Comparison of ENCODE assay signal across 24 cellular contexts in the genomic region with DNA sequence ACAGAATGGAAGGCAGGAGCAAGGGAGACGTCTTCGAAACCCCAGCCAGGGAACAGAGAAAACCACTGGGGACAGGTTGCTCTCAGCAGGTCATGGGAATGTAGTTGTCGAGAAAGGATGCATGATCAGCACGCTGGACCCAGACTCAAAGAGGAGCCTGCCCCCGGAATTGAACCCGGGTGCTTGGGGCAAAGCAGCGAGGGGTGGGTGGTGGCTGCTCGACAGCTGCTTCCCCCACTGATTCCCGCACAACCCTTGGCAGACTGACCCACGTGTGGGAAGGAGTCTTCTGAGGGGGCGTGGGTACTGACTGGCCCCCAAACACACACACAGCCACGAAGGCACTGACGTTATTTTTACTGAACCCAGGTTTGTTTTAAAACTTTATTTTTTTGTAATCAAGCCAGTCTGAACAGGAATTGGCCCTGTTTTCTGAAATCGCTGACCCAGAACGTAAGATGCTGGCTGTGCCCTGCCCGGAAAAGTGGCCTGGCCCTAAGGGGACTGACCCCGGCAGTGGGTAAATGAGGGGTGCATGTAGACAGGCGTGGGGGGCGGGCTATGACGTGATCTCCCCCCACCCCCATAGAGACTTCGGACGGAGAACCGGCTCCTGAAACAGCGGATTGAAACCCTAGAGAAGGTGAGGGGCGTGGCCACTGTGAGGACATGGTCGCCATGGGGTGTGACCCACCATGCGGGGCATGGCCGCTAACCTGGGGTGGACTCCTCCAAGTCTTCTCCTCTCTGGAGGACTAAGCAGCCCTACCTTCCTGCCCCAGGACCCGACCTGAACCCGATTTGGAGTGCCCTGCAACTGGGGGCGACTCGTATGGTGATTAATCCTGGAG. TPM values are rescaled to one million over a fixed set of nuclear protein-coding genes. Genes with fewer than 3 reads are reported as not detected.
"Had no signal": no experiment of that assay in that cellular context is flagged by ENCODE, and none has a peak within 500 bp of the region (broad histone marks: within the 10 kb centered on the region; RNA-seq: fewer than 3 reads in every experiment).

No MANE protein-coding gene starts in this region.

- ATAC-seq: activated T-helper 17 cell treated with anti-CD3 and anti-CD28 coated beads, Interleukin-2, amount 50 U/mL, for 72 hours; Right ventricle myocardium inferior; T-cell had no signal

- H3K27ac ChIP-seq: brain microvascular endothelial cell, cardiac muscle cell, SK-N-MC, VCaP had no signal

- H3K36me3 ChIP-seq: brain microvascular endothelial cell, cardiac muscle cell had no signal

- H3K4me3 ChIP-seq: cardiac muscle cell, SK-N-MC had no signal

- H3K27me3 ChIP-seq: brain microvascular endothelial cell had no signal

- DNase-seq: activated CD4-positive, alpha-beta memory T cell treated with anti-CD3 and anti-CD28 coated beads for 36 hours; activated CD4-positive, alpha-beta T cell treated with anti-CD3 and anti-CD28 coated beads, Interleukin-2, amount 10 ng/mL, durations not matched to agents 7 days and 5 days; activated CD4-positive, CD25-positive, alpha-beta regulatory T cell; activated gamma-delta T cell; activated naive CD4-positive, alpha-beta T cell treated with anti-CD3 and anti-CD28 coated beads for 36 hours; activated T-cell treated with anti-CD3 and anti-CD28 coated beads for 4 hours; activated T-cell treated with anti-CD3 and anti-CD28 coated beads, Interleukin-2, amount 50 U/mL, for 48 hours; amygdala; brain microvascular endothelial cell; NCI-H1092; NCI-H1417; NCI-H1694 treated with DMSO at 0.1 percent for 48 hours; NCI-H2029 treated with DMSO at 0.1 percent for 48 hours; NCI-H345; NCI-H510A; NCI-H526 treated with DMSO at 0.1 percent for 48 hours; NCI-H82; T-cell; T-helper 2 cell had no signal

RNA-seq across cellular contexts. Expression of a gene that starts 32.7 kb away (rescaled TPM):
- polyA plus RNA-seq: cardiac muscle cell had no signal
